Comparison of ENCODE assay signal across 1 cellular context in genomic region chr1:196654271-196654670, GRCh38.
TF ChIP-seq lines count a peak whose summit lies in the region.

No MANE protein-coding gene starts in this region.

TF ChIP-seq in WTC11, 78 proteins besides CTCF, POLR2A, EP300 and RAD21 (continued from another document):
- TF ChIP-seq, protein P1, sequence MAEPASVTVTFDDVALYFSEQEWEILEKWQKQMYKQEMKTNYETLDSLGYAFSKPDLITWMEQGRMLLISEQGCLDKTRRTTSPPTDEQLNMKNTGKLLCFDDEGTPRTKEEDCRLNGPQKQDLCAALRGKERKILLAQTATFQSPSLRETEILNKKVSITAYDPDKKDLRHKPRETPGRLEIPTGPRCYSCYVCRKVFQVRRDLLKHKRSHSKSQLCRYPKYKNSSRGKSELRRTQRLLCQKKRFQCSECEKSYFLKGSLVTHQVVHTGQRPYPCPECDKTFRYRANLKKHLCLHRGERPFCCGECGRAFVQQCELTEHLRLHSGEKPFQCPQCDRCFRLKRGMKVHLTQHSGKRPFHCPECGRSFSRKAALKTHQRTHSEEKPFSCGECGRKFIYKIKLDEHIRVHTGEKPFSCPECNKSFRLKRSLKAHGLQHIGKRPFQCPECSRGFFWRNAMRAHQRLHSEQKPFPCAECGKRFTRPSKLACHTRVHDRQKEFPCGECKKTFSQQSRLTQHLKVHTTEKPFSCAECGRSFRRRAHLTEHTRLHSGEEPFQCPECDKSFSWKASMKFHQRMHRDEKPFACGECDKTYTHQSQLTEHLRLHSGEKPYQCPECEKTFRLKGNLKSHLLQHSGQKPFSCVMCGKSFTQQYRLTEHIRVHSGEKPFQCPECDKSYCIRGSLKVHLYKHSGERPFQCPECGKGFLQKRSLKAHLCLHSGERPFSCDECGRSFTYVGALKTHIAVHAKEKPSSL (CRISPR knock-in tag; conservative IDR thresholded peaks at IDR 0.05): no peak
- no peak for TF ChIP-seq ZNF121 (CRISPR knock-in tag; IDR thresholded peaks at IDR 0.05)
